Comparison of ENCODE assay signal across 7 cellular contexts in genomic region chr7:44964384-44964830, GRCh38. TPM values are rescaled to one million over a fixed set of nuclear protein-coding genes. Genes with fewer than 3 reads are reported as not detected.
DNase-seq lines count a peak whose midpoint lies in the region; ATAC-seq and TF ChIP-seq lines count a peak whose summit lies in the region.

No MANE protein-coding gene starts in this region.

- no peaks in the 10 kb centered on the region for H3K27me3 ChIP-seq in WERI-Rb-1 (ENCODE audit: insufficient read depth, low read depth, severe bottlenecking)
- peaks cover 13% of the 10 kb centered on the region for H3K27me3 ChIP-seq in kidney epithelial cell (ENCODE audit: control insufficient read depth, insufficient read depth, low read length)
- H3K27me3 ChIP-seq in prostate gland (replicated peaks; ENCODE audit: insufficient read depth): no peaks in the 10 kb centered on the region

- H3K9me3 ChIP-seq in WERI-Rb-1 (ENCODE audit: severe bottlenecking) (no peaks in the 10 kb centered on the region), prostate gland (no peaks in the 10 kb centered on the region)

- TF ChIP-seq POLR2A in GM18505 (IDR thresholded peaks at IDR 0.05; ENCODE audit: borderline replicate concordance, extremely low read depth, insufficient read depth, insufficient read length) (peak; percentile 10), prostate gland (IDR thresholded peaks at IDR 0.05) (no peak)

- WGBS in prostate gland: 83% methylated on average over 7 of the region's 7 CpGs

- peaks cover 19% of the 10 kb centered on the region for H3K27me3 Mint-ChIP-seq in Calu3 (ENCODE audit: unreplicated experiment)

- no peak for ATAC-seq in GM18505 (IDR thresholded peaks at IDR 0.05; ENCODE audit: unreplicated experiment)

- no peak overlapping the region for H3K4me3 Mint-ChIP-seq in Calu3 (ENCODE audit: low read depth, unreplicated experiment)

- no peaks in the 10 kb centered on the region for H3K4me1 Mint-ChIP-seq in Calu3 (ENCODE audit: low read depth, unreplicated experiment)

- H3K36me3 ChIP-seq in WERI-Rb-1: no peaks in the 10 kb centered on the region
- H3K36me3 ChIP-seq in kidney epithelial cell (ENCODE audit: control insufficient read depth, insufficient read depth, low read length): no peaks in the 10 kb centered on the region
- no peaks in the 10 kb centered on the region for H3K36me3 ChIP-seq in prostate gland

- no peak overlapping the region for H3K27ac Mint-ChIP-seq in Calu3 (ENCODE audit: unreplicated experiment)

- H3K36me3 Mint-ChIP-seq in Calu3 (ENCODE audit: insufficient read depth, unreplicated experiment): no peaks in the 10 kb centered on the region

- TF ChIP-seq CTCF in Calu3 (IDR thresholded peaks at IDR 0.05; ENCODE audit: unreplicated experiment) (peak; percentile 43), WERI-Rb-1 (IDR thresholded peaks at IDR 0.05; ENCODE audit: low read depth, low read length) (peak; percentile 87), kidney epithelial cell (IDR thresholded peaks at IDR 0.05; ENCODE audit: insufficient read depth, low read length, poor library complexity, severe bottlenecking) (peak; percentile 49), prostate gland (IDR thresholded peaks at IDR 0.05) (no peak)

- intact Hi-C loops in Calu3 (cut with micrococcal nuclease; ENCODE audit: unreplicated experiment) (loop anchor here (1.0 kb wide), 1 partner anchor 376 kb away; no protein-coding TSS in a partner anchor), prostate gland (cut with DNase I) (no loop called here)

- no peak overlapping the region for H3K4me3 ChIP-seq in WERI-Rb-1 (ENCODE audit: low read depth, low read length)
- no peak overlapping the region for H3K4me3 ChIP-seq in kidney epithelial cell (ENCODE audit: low read depth, low read length)
- H3K4me3 ChIP-seq in prostate gland: no peak overlapping the region

- no peaks in the 10 kb centered on the region for H3K9me3 Mint-ChIP-seq in Calu3 (ENCODE audit: low read depth, unreplicated experiment)

- no peak for DNase-seq in Calu3
- DNase-seq in WERI-Rb-1: peak; percentile 39
- no peak for DNase-seq in kidney epithelial cell (ENCODE audit: low read depth)
- no peak for DNase-seq in foreskin melanocyte
- DNase-seq in NCI-H1092 treated with DMSO at 0.1 percent for 48 hours (lab: John Stamatoyannopoulos, UW): no peak
- DNase-seq in prostate gland (ENCODE audit: low spot score): no peak

- H3K27ac ChIP-seq in WERI-Rb-1: no peak overlapping the region
- no peak overlapping the region for H3K27ac ChIP-seq in prostate gland

- BruUV-seq in Calu3 (replicated peaks; lab: Mats Ljungman, UMichigan): no TSS peak

- H3K4me1 ChIP-seq in prostate gland (replicated peaks): no peaks in the 10 kb centered on the region

- CTCF ChIA-PET in Calu3 (lab: Charles Lee): interaction anchor here (0.6 to 2.1 kb wide), 3 partner anchors 8 to 798 kb away, joined by 3 to 6 read pairs (median 3); no protein-coding TSS in a partner anchor

RNA-seq across cellular contexts. Expression of gene MYO1G, which starts 14.4 kb away (rescaled TPM):
- total RNA-seq in Calu3 (2022): 0.33 and 0.39 TPM in 2 replicates
- 0.04 and 0.27 TPM in 2 replicates for total RNA-seq in kidney epithelial cell
- 1 to 10 TPM; 1.9 to 2.7 TPM for total RNA-seq in prostate gland

RNA-seq across cellular contexts. Expression of gene CCM2, which starts 35.6 kb away (rescaled TPM):
- 59.8 and 62.9 TPM in 2 replicates for total RNA-seq in Calu3 (2022)
- total RNA-seq in kidney epithelial cell: 60.2 and 70.7 TPM in 2 replicates
- total RNA-seq in prostate gland: 10 to 100 TPM; 30.0 to 83.6 TPM

Comparison
In these comparisons a context has a peak if more than half of its experiments do, and no peak if none do; other contexts are left out.
1. CTCF ChIP-seq: peak in Calu3 (single experiment), WERI-Rb-1 (single experiment) and kidney epithelial cell (single experiment); none in prostate gland (0 of 4).